Comparison of ENCODE assay signal across 1 cellular context in genomic region chr1:42958488-42959317, GRCh38.
TF ChIP-seq lines count a peak whose summit lies in the region.

SLC2A1 (minus strand) TSS chr1:42958868; CDS start chr1:42958651, 217 bp downstream.

TF ChIP-seq in SK-N-SH, 30 proteins besides CTCF, POLR2A, EP300 and RAD21 (continued from another document):
- TF ChIP-seq YY1 (IDR thresholded peaks at IDR 0.05; ENCODE audit: low read depth) (peak; percentile 76; the same call in 1 of the 2 replicates), SIN3A (IDR thresholded peaks at IDR 0.05; ENCODE audit: borderline replicate concordance, low read depth, low read length) (peak; percentile 72; the same call in 1 of the 2 replicates), NFIC (IDR thresholded peaks at IDR 0.05; ENCODE audit: borderline replicate concordance) (no peak), MXI1 (IDR thresholded peaks at IDR 0.05; ENCODE audit: low read depth, low read length) (peak; percentile 81), FOXM1 (IDR thresholded peaks at IDR 0.05; ENCODE audit: low read depth) (no peak), ELF1 (IDR thresholded peaks at IDR 0.05) (no peak), NRF1 (IDR thresholded peaks at IDR 0.05; ENCODE audit: low read depth, low read length) (no peak), MAX (IDR thresholded peaks at IDR 0.05; ENCODE audit: low read depth) (peak; percentile 35; the same call in 1 of the 2 replicates), POLR2AphosphoS5 (IDR thresholded peaks at IDR 0.05; ENCODE audit: low read depth, low read length) (peak; percentile 94), GABPA (IDR thresholded peaks at IDR 0.05; ENCODE audit: low read depth) (no peak), RCOR1 (IDR thresholded peaks at IDR 0.05; ENCODE audit: low read length) (peak; percentile 60), TEAD4 (IDR thresholded peaks at IDR 0.05; ENCODE audit: borderline replicate concordance, insufficient read depth) (no peak)
- TF ChIP-seq, protein P1, sequence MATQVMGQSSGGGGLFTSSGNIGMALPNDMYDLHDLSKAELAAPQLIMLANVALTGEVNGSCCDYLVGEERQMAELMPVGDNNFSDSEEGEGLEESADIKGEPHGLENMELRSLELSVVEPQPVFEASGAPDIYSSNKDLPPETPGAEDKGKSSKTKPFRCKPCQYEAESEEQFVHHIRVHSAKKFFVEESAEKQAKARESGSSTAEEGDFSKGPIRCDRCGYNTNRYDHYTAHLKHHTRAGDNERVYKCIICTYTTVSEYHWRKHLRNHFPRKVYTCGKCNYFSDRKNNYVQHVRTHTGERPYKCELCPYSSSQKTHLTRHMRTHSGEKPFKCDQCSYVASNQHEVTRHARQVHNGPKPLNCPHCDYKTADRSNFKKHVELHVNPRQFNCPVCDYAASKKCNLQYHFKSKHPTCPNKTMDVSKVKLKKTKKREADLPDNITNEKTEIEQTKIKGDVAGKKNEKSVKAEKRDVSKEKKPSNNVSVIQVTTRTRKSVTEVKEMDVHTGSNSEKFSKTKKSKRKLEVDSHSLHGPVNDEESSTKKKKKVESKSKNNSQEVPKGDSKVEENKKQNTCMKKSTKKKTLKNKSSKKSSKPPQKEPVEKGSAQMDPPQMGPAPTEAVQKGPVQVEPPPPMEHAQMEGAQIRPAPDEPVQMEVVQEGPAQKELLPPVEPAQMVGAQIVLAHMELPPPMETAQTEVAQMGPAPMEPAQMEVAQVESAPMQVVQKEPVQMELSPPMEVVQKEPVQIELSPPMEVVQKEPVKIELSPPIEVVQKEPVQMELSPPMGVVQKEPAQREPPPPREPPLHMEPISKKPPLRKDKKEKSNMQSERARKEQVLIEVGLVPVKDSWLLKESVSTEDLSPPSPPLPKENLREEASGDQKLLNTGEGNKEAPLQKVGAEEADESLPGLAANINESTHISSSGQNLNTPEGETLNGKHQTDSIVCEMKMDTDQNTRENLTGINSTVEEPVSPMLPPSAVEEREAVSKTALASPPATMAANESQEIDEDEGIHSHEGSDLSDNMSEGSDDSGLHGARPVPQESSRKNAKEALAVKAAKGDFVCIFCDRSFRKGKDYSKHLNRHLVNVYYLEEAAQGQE (IDR thresholded peaks at IDR 0.05; ENCODE audit: low read depth, low read length) = no peak
- TF ChIP-seq, protein P2, sequence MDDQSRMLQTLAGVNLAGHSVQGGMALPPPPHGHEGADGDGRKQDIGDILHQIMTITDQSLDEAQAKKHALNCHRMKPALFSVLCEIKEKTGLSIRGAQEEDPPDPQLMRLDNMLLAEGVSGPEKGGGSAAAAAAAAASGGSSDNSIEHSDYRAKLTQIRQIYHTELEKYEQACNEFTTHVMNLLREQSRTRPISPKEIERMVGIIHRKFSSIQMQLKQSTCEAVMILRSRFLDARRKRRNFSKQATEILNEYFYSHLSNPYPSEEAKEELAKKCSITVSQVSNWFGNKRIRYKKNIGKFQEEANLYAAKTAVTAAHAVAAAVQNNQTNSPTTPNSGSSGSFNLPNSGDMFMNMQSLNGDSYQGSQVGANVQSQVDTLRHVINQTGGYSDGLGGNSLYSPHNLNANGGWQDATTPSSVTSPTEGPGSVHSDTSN (IDR thresholded peaks at IDR 0.05) = no peak
